15 cellular contexts compared by ENCODE assay signal in genomic region chr16:75921281-75921680, GRCh38.
"Had no signal": no experiment of that assay in that cellular context is flagged by ENCODE, and none has a peak within 500 bp of the region (broad histone marks: within the 10 kb centered on the region; RNA-seq: fewer than 3 reads in every experiment).

No MANE protein-coding gene starts in this region.

- H3K27me3 ChIP-seq: adrenal gland, gastroesophageal sphincter, ovary had no signal

- H3K36me3 Mint-ChIP-seq: activated CD4-positive, alpha-beta memory T cell treated with anti-CD3 and anti-CD28 coated beads for 36 hours; activated CD8-positive, alpha-beta memory T cell treated with anti-CD3 and anti-CD28 coated beads, Interleukin-2, amount 10 ng/mL, durations not matched to agents 7 days and 5 days; activated naive CD4-positive, alpha-beta T cell treated with anti-CD3 and anti-CD28 coated beads, Interleukin-2, amount 50 U/mL, for 24 hours; naive B cell had no signal

- H3K27ac Mint-ChIP-seq: activated CD4-positive, alpha-beta memory T cell treated with anti-CD3 and anti-CD28 coated beads for 36 hours; activated CD4-positive, alpha-beta T cell treated with anti-CD3 and anti-CD28 coated beads for 36 hours; activated CD8-positive, alpha-beta memory T cell treated with anti-CD3 and anti-CD28 coated beads, Interleukin-2, amount 10 ng/mL, durations not matched to agents 7 days and 5 days; activated naive CD4-positive, alpha-beta T cell treated with anti-CD3 and anti-CD28 coated beads, Interleukin-2, amount 50 U/mL, for 24 hours; naive B cell had no signal

- H3K4me1 Mint-ChIP-seq: activated CD4-positive, alpha-beta T cell treated with anti-CD3 and anti-CD28 coated beads for 36 hours; activated CD8-positive, alpha-beta memory T cell treated with anti-CD3 and anti-CD28 coated beads, Interleukin-2, amount 10 ng/mL, durations not matched to agents 7 days and 5 days; activated naive CD4-positive, alpha-beta T cell treated with anti-CD3 and anti-CD28 coated beads, Interleukin-2, amount 50 U/mL, for 24 hours; naive B cell had no signal

- H3K4me3 Mint-ChIP-seq: activated CD4-positive, alpha-beta memory T cell treated with anti-CD3 and anti-CD28 coated beads for 36 hours; activated CD4-positive, alpha-beta T cell treated with anti-CD3 and anti-CD28 coated beads for 36 hours; activated CD8-positive, alpha-beta memory T cell treated with anti-CD3 and anti-CD28 coated beads, Interleukin-2, amount 10 ng/mL, durations not matched to agents 7 days and 5 days; activated naive CD4-positive, alpha-beta T cell treated with anti-CD3 and anti-CD28 coated beads, Interleukin-2, amount 50 U/mL, for 24 hours; naive B cell had no signal

- H3K36me3 ChIP-seq: adrenal gland, gastroesophageal sphincter, heart right ventricle, ovary had no signal

- H3K9me3 Mint-ChIP-seq: activated CD4-positive, alpha-beta memory T cell treated with anti-CD3 and anti-CD28 coated beads for 36 hours; activated naive CD4-positive, alpha-beta T cell treated with anti-CD3 and anti-CD28 coated beads, Interleukin-2, amount 50 U/mL, for 24 hours had no signal

- H3K4me3 ChIP-seq: adrenal gland, dorsolateral prefrontal cortex, gastroesophageal sphincter, heart right ventricle, ovary had no signal

- DNase-seq: activated CD4-positive, alpha-beta memory T cell treated with anti-CD3 and anti-CD28 coated beads for 36 hours; activated CD4-positive, alpha-beta T cell treated with anti-CD3 and anti-CD28 coated beads for 36 hours; activated CD8-positive, alpha-beta memory T cell treated with anti-CD3 and anti-CD28 coated beads, Interleukin-2, amount 10 ng/mL, durations not matched to agents 7 days and 5 days; activated T-cell treated with anti-CD3 and anti-CD28 coated beads, Interleukin-2, amount 50 U/mL, for 1 hour; adrenal gland; erythroblast; heart right ventricle; naive B cell; ovary; stimulated activated CD4-positive, alpha-beta T cell treated with anti-CD3 and anti-CD28 coated beads, Interleukin-12 subunit alpha, Interleukin-12 subunit beta, amount 100 ng/mL, for 4 hours; stimulated activated CD4-positive, alpha-beta T cell treated with anti-CD3 and anti-CD28 coated beads, Interleukin-2, amount 100 ng/mL, for 24 hours had no signal

- H3K27me3 Mint-ChIP-seq: activated CD8-positive, alpha-beta memory T cell treated with anti-CD3 and anti-CD28 coated beads, Interleukin-2, amount 10 ng/mL, durations not matched to agents 7 days and 5 days had no signal

- H3K27ac ChIP-seq: adrenal gland, dorsolateral prefrontal cortex, gastroesophageal sphincter, heart right ventricle, ovary had no signal

- H3K4me1 ChIP-seq: adrenal gland, gastroesophageal sphincter, heart right ventricle had no signal

- ATAC-seq: activated CD4-positive, alpha-beta T cell treated with anti-CD3 and anti-CD28 coated beads for 36 hours; activated CD8-positive, alpha-beta memory T cell treated with anti-CD3 and anti-CD28 coated beads, Interleukin-2, amount 10 ng/mL, durations not matched to agents 7 days and 5 days; gastroesophageal sphincter; heart right ventricle; left lobe of liver had no signal

- H3K9me3 ChIP-seq: adrenal gland, gastroesophageal sphincter, heart right ventricle, ovary had no signal
